ENCODE assay signal across 1 cellular context in genomic region chr4:1711055-1711905, GRCh38.
TF ChIP-seq lines count a peak whose summit lies in the region.

No MANE protein-coding gene starts in this region.

TF ChIP-seq in GM12878, 131 proteins besides CTCF, POLR2A, EP300 and RAD21:
- TF ChIP-seq RFX5 (IDR thresholded peaks at IDR 0.05; ENCODE audit: low read depth, low read length) (no peak), NRF1 (conservative IDR thresholded peaks at IDR 0.05; ENCODE audit: low read depth, low read length) (no peak), PAX5 (IDR thresholded peaks at IDR 0.05; ENCODE audit: borderline replicate concordance, low read depth, low read length) (no peak), POLR2AphosphoS5 (IDR thresholded peaks at IDR 0.05; ENCODE audit: low read length) (no peak), TCF7 (IDR thresholded peaks at IDR 0.05; ENCODE audit: borderline replicate concordance) (no peak), CEBPZ (IDR thresholded peaks at IDR 0.05; ENCODE audit: low read depth, low read length) (no peak), HDAC2 (IDR thresholded peaks at IDR 0.05) (no peak), MTA2 (IDR thresholded peaks at IDR 0.05; ENCODE audit: low read depth) (no peak), MYB (IDR thresholded peaks at IDR 0.05; ENCODE audit: borderline replicate concordance, low read depth, low read length) (no peak), KLF5 (IDR thresholded peaks at IDR 0.05; ENCODE audit: partially characterized antibody) (no peak), RAD51 (IDR thresholded peaks at IDR 0.05) (no peak), BHLHE40 (IDR thresholded peaks at IDR 0.05; ENCODE audit: borderline replicate concordance in 1 of 2, low read depth in 2 of 2, low read length in 1 of 2) (no peak), MTA3 (IDR thresholded peaks at IDR 0.05; ENCODE audit: borderline replicate concordance, low read length) (no peak), NFYA (IDR thresholded peaks at IDR 0.05; ENCODE audit: borderline replicate concordance, low read depth, low read length) (no peak), ZBTB33 (IDR thresholded peaks at IDR 0.05) (no peak), BACH1 (IDR thresholded peaks at IDR 0.05; ENCODE audit: borderline replicate concordance) (no peak), FOXM1 (IDR thresholded peaks at IDR 0.05; ENCODE audit: low read depth, low read length) (no peak), ZNF207 (IDR thresholded peaks at IDR 0.05; ENCODE audit: borderline replicate concordance) (no peak), HDGF (IDR thresholded peaks at IDR 0.05) (peak; percentile 90), NBN (IDR thresholded peaks at IDR 0.05) (0 out of 2 replicates have a peak, but pooled peaks have one; percentile 41), ZNF622 (IDR thresholded peaks at IDR 0.05) (no peak), HCFC1 (IDR thresholded peaks at IDR 0.05; ENCODE audit: low read length) (no peak), TCF3 (IDR thresholded peaks at IDR 0.05; ENCODE audit: borderline replicate concordance, insufficient read depth, low read depth, low read length) (no peak), IKZF2 (IDR thresholded peaks at IDR 0.05) (no peak), CHD1 (IDR thresholded peaks at IDR 0.05; ENCODE audit: low read depth, low read length) (peak; percentile 44; the same call in 1 of the 2 replicates)
- TF ChIP-seq, protein P1, sequence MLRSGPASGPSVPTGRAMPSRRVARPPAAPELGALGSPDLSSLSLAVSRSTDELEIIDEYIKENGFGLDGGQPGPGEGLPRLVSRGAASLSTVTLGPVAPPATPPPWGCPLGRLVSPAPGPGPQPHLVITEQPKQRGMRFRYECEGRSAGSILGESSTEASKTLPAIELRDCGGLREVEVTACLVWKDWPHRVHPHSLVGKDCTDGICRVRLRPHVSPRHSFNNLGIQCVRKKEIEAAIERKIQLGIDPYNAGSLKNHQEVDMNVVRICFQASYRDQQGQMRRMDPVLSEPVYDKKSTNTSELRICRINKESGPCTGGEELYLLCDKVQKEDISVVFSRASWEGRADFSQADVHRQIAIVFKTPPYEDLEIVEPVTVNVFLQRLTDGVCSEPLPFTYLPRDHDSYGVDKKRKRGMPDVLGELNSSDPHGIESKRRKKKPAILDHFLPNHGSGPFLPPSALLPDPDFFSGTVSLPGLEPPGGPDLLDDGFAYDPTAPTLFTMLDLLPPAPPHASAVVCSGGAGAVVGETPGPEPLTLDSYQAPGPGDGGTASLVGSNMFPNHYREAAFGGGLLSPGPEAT (IDR thresholded peaks at IDR 0.05; ENCODE audit: low read depth): no peak
- TF ChIP-seq, protein P2, sequence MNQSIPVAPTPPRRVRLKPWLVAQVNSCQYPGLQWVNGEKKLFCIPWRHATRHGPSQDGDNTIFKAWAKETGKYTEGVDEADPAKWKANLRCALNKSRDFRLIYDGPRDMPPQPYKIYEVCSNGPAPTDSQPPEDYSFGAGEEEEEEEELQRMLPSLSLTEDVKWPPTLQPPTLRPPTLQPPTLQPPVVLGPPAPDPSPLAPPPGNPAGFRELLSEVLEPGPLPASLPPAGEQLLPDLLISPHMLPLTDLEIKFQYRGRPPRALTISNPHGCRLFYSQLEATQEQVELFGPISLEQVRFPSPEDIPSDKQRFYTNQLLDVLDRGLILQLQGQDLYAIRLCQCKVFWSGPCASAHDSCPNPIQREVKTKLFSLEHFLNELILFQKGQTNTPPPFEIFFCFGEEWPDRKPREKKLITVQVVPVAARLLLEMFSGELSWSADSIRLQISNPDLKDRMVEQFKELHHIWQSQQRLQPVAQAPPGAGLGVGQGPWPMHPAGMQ (IDR thresholded peaks at IDR 0.05; ENCODE audit: borderline replicate concordance): no peak
- TF ChIP-seq, protein P3, sequence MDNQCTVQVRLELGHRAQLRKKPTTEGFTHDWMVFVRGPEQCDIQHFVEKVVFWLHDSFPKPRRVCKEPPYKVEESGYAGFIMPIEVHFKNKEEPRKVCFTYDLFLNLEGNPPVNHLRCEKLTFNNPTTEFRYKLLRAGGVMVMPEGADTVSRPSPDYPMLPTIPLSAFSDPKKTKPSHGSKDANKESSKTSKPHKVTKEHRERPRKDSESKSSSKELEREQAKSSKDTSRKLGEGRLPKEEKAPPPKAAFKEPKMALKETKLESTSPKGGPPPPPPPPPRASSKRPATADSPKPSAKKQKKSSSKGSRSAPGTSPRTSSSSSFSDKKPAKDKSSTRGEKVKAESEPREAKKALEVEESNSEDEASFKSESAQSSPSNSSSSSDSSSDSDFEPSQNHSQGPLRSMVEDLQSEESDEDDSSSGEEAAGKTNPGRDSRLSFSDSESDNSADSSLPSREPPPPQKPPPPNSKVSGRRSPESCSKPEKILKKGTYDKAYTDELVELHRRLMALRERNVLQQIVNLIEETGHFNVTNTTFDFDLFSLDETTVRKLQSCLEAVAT (IDR thresholded peaks at IDR 0.05): peak; percentile 56
- TF ChIP-seq, protein P4, sequence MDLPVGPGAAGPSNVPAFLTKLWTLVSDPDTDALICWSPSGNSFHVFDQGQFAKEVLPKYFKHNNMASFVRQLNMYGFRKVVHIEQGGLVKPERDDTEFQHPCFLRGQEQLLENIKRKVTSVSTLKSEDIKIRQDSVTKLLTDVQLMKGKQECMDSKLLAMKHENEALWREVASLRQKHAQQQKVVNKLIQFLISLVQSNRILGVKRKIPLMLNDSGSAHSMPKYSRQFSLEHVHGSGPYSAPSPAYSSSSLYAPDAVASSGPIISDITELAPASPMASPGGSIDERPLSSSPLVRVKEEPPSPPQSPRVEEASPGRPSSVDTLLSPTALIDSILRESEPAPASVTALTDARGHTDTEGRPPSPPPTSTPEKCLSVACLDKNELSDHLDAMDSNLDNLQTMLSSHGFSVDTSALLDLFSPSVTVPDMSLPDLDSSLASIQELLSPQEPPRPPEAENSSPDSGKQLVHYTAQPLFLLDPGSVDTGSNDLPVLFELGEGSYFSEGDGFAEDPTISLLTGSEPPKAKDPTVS (IDR thresholded peaks at IDR 0.05; ENCODE audit: low read depth, low read length): 0 out of 2 replicates have a peak, but pooled peaks have one; percentile 54
